1 cellular context compared by ENCODE assay signal in genomic region chr6:90654166-90654565, GRCh38.
TF ChIP-seq lines count a peak whose summit lies in the region.

No MANE protein-coding gene starts in this region.

TF ChIP-seq in GM23338, 12 proteins besides CTCF, POLR2A, EP300 and RAD21 (continued from another document):
- TF ChIP-seq ETS1 (IDR thresholded peaks at IDR 0.05), result no peak
